8 cellular contexts compared by ENCODE assay signal in genomic region chr12:3034067-3034750, GRCh38. TPM values are rescaled to one million over a fixed set of nuclear protein-coding genes. Genes with fewer than 3 reads are reported as not detected.
DNase-seq lines count a peak whose midpoint lies in the region; ATAC-seq and TF ChIP-seq lines count a peak whose summit lies in the region.

No MANE protein-coding gene starts in this region.

- no peak overlapping the region for H3K4me3 ChIP-seq in aorta (ENCODE audit: low read length in 2 of 2)

- in situ Hi-C loops in Caki2 (cut with HindIII; ENCODE audit: low pct_unique_long_range_greater_than_20kb, low sequenced_read_pairs) = no loop called here

- no peaks in the 10 kb centered on the region for H3K36me3 Mint-ChIP-seq in activated CD8-positive, alpha-beta T cell treated with anti-CD3 and anti-CD28 coated beads for 36 hours (ENCODE audit: low read depth)

- CTCF ChIA-PET in activated CD8-positive, alpha-beta T cell treated with anti-CD3 and anti-CD28 coated beads for 36 hours (lab: Charles Lee) = interaction anchor here (0.5 to 1.9 kb wide), 17 partner anchors 8 to 188 kb away, joined by 3 to 9 read pairs (median 3); no protein-coding TSS in a partner anchor

- no peaks in the 10 kb centered on the region for H3K27me3 ChIP-seq in aorta (ENCODE audit: control insufficient read depth in 1 of 2, insufficient read depth in 2 of 2, low read length in 1 of 2)

- H3K4me3 Mint-ChIP-seq in activated CD8-positive, alpha-beta T cell treated with anti-CD3 and anti-CD28 coated beads for 36 hours = no peak overlapping the region

- peaks cover 2% of the 10 kb centered on the region for H3K27me3 Mint-ChIP-seq in activated CD8-positive, alpha-beta T cell treated with anti-CD3 and anti-CD28 coated beads for 36 hours

- H3K27ac ChIP-seq in aorta (ENCODE audit: low read depth in 1 of 2, low read length in 2 of 2) = no peak overlapping the region

- intact Hi-C loops in activated CD8-positive, alpha-beta T cell treated with anti-CD3 and anti-CD28 coated beads for 36 hours (cut with micrococcal nuclease) = no loop called here
- intact Hi-C loops in aorta (cut with DNase I) = loop anchor here in 1 of 2 donors (10.0 kb wide), 1 partner anchor 149 kb away; no protein-coding TSS in a partner anchor

- no peaks in the 10 kb centered on the region for H3K4me1 ChIP-seq in aorta (ENCODE audit: control insufficient read depth in 1 of 2, insufficient read depth in 2 of 2, low read length in 2 of 2)

- H3K9me3 Mint-ChIP-seq in activated CD8-positive, alpha-beta T cell treated with anti-CD3 and anti-CD28 coated beads for 36 hours = no peaks in the 10 kb centered on the region

- POLR2A ChIA-PET in activated CD8-positive, alpha-beta T cell treated with anti-CD3 and anti-CD28 coated beads for 36 hours (lab: Charles Lee) = no interaction called here

- H3K36me3 ChIP-seq in aorta (ENCODE audit: control insufficient read depth in 1 of 2, insufficient read depth in 2 of 2, low read length in 1 of 2) = peaks cover 2 to 4% of the 10 kb centered on the region in 2 donors

- ATAC-seq in GM21723 (IDR thresholded peaks at IDR 0.05; ENCODE audit: unreplicated experiment) (peak; percentile 65), aorta (ENCODE audit: low FRiP score) (peak; percentile 64), HG03457 (IDR thresholded peaks at IDR 0.05; ENCODE audit: unreplicated experiment) (no peak)
- peak; percentile 99 for ATAC-seq in activated CD8-positive, alpha-beta T cell treated with anti-CD3 and anti-CD28 coated beads for 36 hours

- TF ChIP-seq CTCF in activated CD8-positive, alpha-beta T cell treated with anti-CD3 and anti-CD28 coated beads for 36 hours (IDR thresholded peaks at IDR 0.05) = peak; percentile 47

- H3K27ac Mint-ChIP-seq in activated CD8-positive, alpha-beta T cell treated with anti-CD3 and anti-CD28 coated beads for 36 hours = no peak overlapping the region

- H3K9me3 ChIP-seq in aorta (ENCODE audit: control insufficient read depth, low read length) = no peaks in the 10 kb centered on the region

- DNase-seq in Caki2 (ENCODE audit: low read depth) (peak; percentile 53), NCI-H2171 (lab: John Stamatoyannopoulos, UW) (peak; percentile 63), fibroblast of the conjunctiva (ENCODE audit: low read depth) (peak; percentile 48), non-pigmented ciliary epithelial cell (ENCODE audit: low read depth) (peak; percentile 19), aorta (peak; percentile 59 to 86)
- peak; percentile 74 for DNase-seq in activated CD8-positive, alpha-beta T cell treated with anti-CD3 and anti-CD28 coated beads for 36 hours

- 45 to 48% methylated on average over 10 of the region's 10 CpGs for WGBS in aorta, 2 donors

- no peaks in the 10 kb centered on the region for H3K4me1 Mint-ChIP-seq in activated CD8-positive, alpha-beta T cell treated with anti-CD3 and anti-CD28 coated beads for 36 hours (ENCODE audit: low read depth)

RNA-seq across cellular contexts. Expression of gene TSPAN9, which starts 43.0 kb away (rescaled TPM):
- total RNA-seq in Caki2 (2014; rRNA removed; shearing (Covaris generic); ENCODE audit: low replicate concordance) = 6.9 and 11.0 TPM in 2 replicates
- total RNA-seq in activated CD8-positive, alpha-beta T cell treated with anti-CD3 and anti-CD28 coated beads for 36 hours = under 1 TPM in 1 of 2 experiments, not detected in 1; 0.07 TPM
- total RNA-seq in aorta = 10 to 100 TPM; 43.5 to 50.6 TPM
- 10 to 100 TPM in 1 of 2 donors, 1 to 10 TPM in 1; 7.1 to 27.4 TPM for polyA plus RNA-seq in aorta

Comparison
In these comparisons a context has a peak if more than half of its experiments do, and no peak if none do; other contexts are left out.
1. DNase-seq: peak in every context shown above with its lines; median percentile 74 in activated CD8-positive, alpha-beta T cell treated with anti-CD3 and anti-CD28 coated beads for 36 hours; 72 in aorta; 63 in NCI-H2171; 53 in Caki2; 48 in fibroblast of the conjunctiva; 19 in non-pigmented ciliary epithelial cell.